8 cellular contexts compared by ENCODE assay signal in genomic region chr11:132342408-132342807, GRCh38.
"Had no signal": no experiment of that assay in that cellular context is flagged by ENCODE, and none has a peak within 500 bp of the region (broad histone marks: within the 10 kb centered on the region; RNA-seq: fewer than 3 reads in every experiment).

No MANE protein-coding gene starts in this region.

- H3K4me3 ChIP-seq: GM23248, HAP-1 had no signal

- H3K4me1 ChIP-seq: HAP-1 had no signal

- DNase-seq: GM23248, GOT3, H7, HFFc6 had no signal

- H3K27ac ChIP-seq: GM23248, HL-60 had no signal

- H3K9me3 ChIP-seq: HAP-1 had no signal

- ATAC-seq: HCT116, HepG2 had no signal

- H3K36me3 ChIP-seq: HAP-1 had no signal
